8 cellular contexts compared by ENCODE assay signal in genomic region chr6:163554663-163555062, GRCh38.
DNase-seq lines count a peak whose midpoint lies in the region; ATAC-seq, FAIRE-seq and TF ChIP-seq lines count a peak whose summit lies in the region.

No MANE protein-coding gene starts in this region.

- no peak overlapping the region for H3K9ac ChIP-seq in GM12878 (ENCODE audit: control insufficient read depth, insufficient read depth, low read length)

- no peak overlapping the region for H3K4me3 ChIP-seq in GM12864 (ENCODE audit: low read depth, low read length)
- H3K4me3 ChIP-seq in GM12878 = no peak overlapping the region

- peaks cover 24% of the 10 kb centered on the region for H3K4me1 Mint-ChIP-seq in T-helper 17 cell

- RAD21 ChIA-PET in GM12878 (lab: Charles Lee; ENCODE audit: unreplicated experiment) = interaction anchor here (0.6 to 4.0 kb wide), 4 partner anchors 10 to 136 kb away, joined by 3 to 26 read pairs (median 8); no protein-coding TSS in a partner anchor

- in situ Hi-C loops in GM12878 (cut with MboI) = no loop called here

- no peaks in the 10 kb centered on the region for H3K36me3 Mint-ChIP-seq in T-helper 17 cell (ENCODE audit: low read depth)

- intact Hi-C loops in GM12878 (cut with micrococcal nuclease; ENCODE audit: unreplicated experiment) = loop anchor here (5.0 to 10.0 kb wide), 2 partner anchors 137 to 380 kb away; no protein-coding TSS in a partner anchor

- H3K4me2 ChIP-seq in GM12878 (ENCODE audit: control insufficient read depth, insufficient read depth) = no peak overlapping the region

- POLR2A ChIA-PET in GM12878 (lab: Charles Lee) = interaction anchor here (1.7 kb wide), 1 partner anchor 136 kb away, joined by 4 read pairs; no protein-coding TSS in a partner anchor

- no peak overlapping the region for H3K27ac Mint-ChIP-seq in T-helper 17 cell

- SMC1A ChIA-PET in GM12878 (lab: Charles Lee; ENCODE audit: uncharacterized antibody, unreplicated experiment) = interaction anchor here (0.6 to 5.3 kb wide), 11 partner anchors 10 to 384 kb away, joined by 3 to 39 read pairs (median 5); no protein-coding TSS in a partner anchor

- 72% methylated on average over 4 of the region's 4 CpGs for WGBS in GM12878 (ENCODE audit: insufficient coverage, insufficient replicate concordance, low lambda C conversion rate, missing lambda C conversion rate)

- CTCF ChIA-PET in GM12878 (lab: Yijun Ruan, JAX) = interaction anchor here (0.6 to 3.9 kb wide), 9 partner anchors 10 to 336 kb away, joined by 3 to 56 read pairs (median 4); no protein-coding TSS in a partner anchor

- no peak for TF ChIP-seq EP300 in GM12878 (IDR thresholded peaks at IDR 0.05; ENCODE audit: borderline replicate concordance in 1 of 2, control insufficient read depth in 1 of 2, low read depth in 2 of 2, low read length in 2 of 2)

- H3K36me3 ChIP-seq in GM12878 (ENCODE audit: control insufficient read depth in 2 of 2, insufficient read depth in 2 of 2, low read length in 1 of 2) = peaks cover 0 to 12% of the 10 kb centered on the region in 2 experiments; a peak in 3 of 4 replicates

- no peaks in the 10 kb centered on the region for H3K27me3 ChIP-seq in GM12878 (replicated peaks in 1 of 2; ENCODE audit: control insufficient read depth in 2 of 2, insufficient read depth in 2 of 2, low read length in 1 of 2)

- H3K4me1 ChIP-seq in GM12878 (ENCODE audit: control insufficient read depth, insufficient read depth, low read length) = no peaks in the 10 kb centered on the region; the same call in 1 of the 2 replicates

- H3K27me3 Mint-ChIP-seq in T-helper 17 cell = no peaks in the 10 kb centered on the region

- H3K27ac ChIP-seq in GM12878 (ENCODE audit: control insufficient read depth, insufficient read depth) = no peak overlapping the region

- no peak for FAIRE-seq in GM12878 (lab: Jason Lieb, UNC)

- TF ChIP-seq CTCF in GM12864 (IDR thresholded peaks at IDR 0.05; ENCODE audit: low read depth, low read length, missing control alignments) (peak; percentile 49), GM12878 (IDR thresholded peaks at IDR 0.05 in 2 of 3, conservative IDR thresholded peaks at IDR 0.05 in 1 of 3; ENCODE audit: control insufficient read depth in 2 of 3, extremely low read depth in 1 of 3, insufficient read depth in 1 of 3, low read depth in 3 of 3, low read length in 3 of 3) (peak; percentile 49 to 55 (median 51); a peak in 5 of 6 replicates)

- H3K79me2 ChIP-seq in GM12878 (ENCODE audit: control insufficient read depth, insufficient read depth, low read length) = peaks cover 1% of the 10 kb centered on the region

- peak; percentile 79 for ATAC-seq in HG03460 (IDR thresholded peaks at IDR 0.05; ENCODE audit: unreplicated experiment)
- peak; percentile 78 for ATAC-seq in T-helper 17 cell
- ATAC-seq in GM12878 = peak; percentile 84
- ATAC-seq in HG03135 (IDR thresholded peaks at IDR 0.05; ENCODE audit: unreplicated experiment) = no peak

- no TSS peak for BruUV-seq in GM12878 (replicated peaks; lab: Mats Ljungman, UMichigan)

- no peaks in the 10 kb centered on the region for H4K20me1 ChIP-seq in GM12878 (ENCODE audit: control insufficient read depth, insufficient read depth)

- no peak overlapping the region for H3K4me3 Mint-ChIP-seq in T-helper 17 cell

- DNase-seq in GM12864 (ENCODE audit: low read depth) (no peak), T-helper 17 cell (peak; percentile 31 to 41 (median 41)), GM12878 (ENCODE audit: low read depth, low spot score) (no peak), kidney tubule cell (ENCODE audit: low spot score) (peak; percentile 51), occipital lobe (lab: John Stamatoyannopoulos, UW) (no peak)
- DNase-seq in stimulated activated CD8-positive, alpha-beta memory T cell treated with anti-CD3 and anti-CD28 coated beads, Interleukin-4, amount 100 ng/mL, for 1 hour (ENCODE audit: low read depth in 2 of 2, low spot score in 1 of 2) = peak; percentile 5 to 20

- H2AFZ ChIP-seq in GM12878 (ENCODE audit: control insufficient read depth, low read depth, low read length) = no peak overlapping the region

- H3K9me3 ChIP-seq in T-helper 17 cell (ENCODE audit: control insufficient read depth, low read length, poor library complexity, severe bottlenecking) (no peaks in the 10 kb centered on the region), GM12878 (replicated peaks; ENCODE audit: control insufficient read depth, insufficient read depth, low read length) (no peaks in the 10 kb centered on the region; the same call in 1 of the 3 replicates)

- TF ChIP-seq RAD21 in GM12878 (IDR thresholded peaks at IDR 0.05; ENCODE audit: insufficient read depth, low read depth, low read length) = peak; percentile 66

- no peak for TF ChIP-seq POLR2A in GM12878 (IDR thresholded peaks at IDR 0.05; ENCODE audit: low read depth, low read length)

TF ChIP-seq in GM12878, 131 proteins besides CTCF, POLR2A, EP300 and RAD21:
- TF ChIP-seq GABPA (IDR thresholded peaks at IDR 0.05; ENCODE audit: low read depth) (no peak), FOXK2 (IDR thresholded peaks at IDR 0.05) (no peak), FOXM1 (IDR thresholded peaks at IDR 0.05; ENCODE audit: low read depth, low read length) (no peak), SMC3 (IDR thresholded peaks at IDR 0.05; ENCODE audit: borderline replicate concordance, low read length) (peak; percentile 45)

Comparison
In these comparisons a context has a peak if more than half of its experiments do, and no peak if none do; other contexts are left out.
1. DNase-seq: peak in T-helper 17 cell (3 of 3), kidney tubule cell (single experiment) and stimulated activated CD8-positive, alpha-beta memory T cell treated with anti-CD3 and anti-CD28 coated beads, Interleukin-4, amount 100 ng/mL, for 1 hour (2 of 2); none in GM12864 (single experiment), GM12878 (single experiment) and occipital lobe (single experiment).